ENCODE assay signal across 12 cellular contexts in genomic region chr15:76991741-76992645, GRCh38. TPM values are rescaled to one million over a fixed set of nuclear protein-coding genes. Genes with fewer than 3 reads are reported as not detected.
DNase-seq lines count a peak whose midpoint lies in the region; ATAC-seq lines count a peak whose summit lies in the region.
"Had no signal": no experiment of that assay in that cellular context is flagged by ENCODE, and none has a peak within 500 bp of the region (broad histone marks: within the 10 kb centered on the region; RNA-seq: fewer than 3 reads in every experiment).

No MANE protein-coding gene starts in this region.

- no peaks in the 10 kb centered on the region for H3K27me3 Mint-ChIP-seq in activated CD4-positive, alpha-beta T cell treated with anti-CD3 and anti-CD28 coated beads, Interleukin-2, amount 10 ng/mL, durations not matched to agents 24 days and 14 days
- H3K27me3 Mint-ChIP-seq in IgD-negative memory B cell, result no peaks in the 10 kb centered on the region
- no peaks in the 10 kb centered on the region for H3K27me3 Mint-ChIP-seq in activated CD8-positive, alpha-beta memory T cell treated with anti-CD3 and anti-CD28 coated beads, Interleukin-2, amount 10 ng/mL, durations not matched to agents 7 days and 5 days

- H3K27ac Mint-ChIP-seq in activated CD4-positive, alpha-beta T cell treated with anti-CD3 and anti-CD28 coated beads, Interleukin-2, amount 10 ng/mL, durations not matched to agents 24 days and 14 days, result peak overlapping the region; percentile 96
- H3K27ac Mint-ChIP-seq in IgD-negative memory B cell, result peak overlapping the region in 2 of 3 donors; percentile 40 to 65
- peak overlapping the region; percentile 55 for H3K27ac Mint-ChIP-seq in activated CD8-positive, alpha-beta memory T cell treated with anti-CD3 and anti-CD28 coated beads, Interleukin-2, amount 10 ng/mL, durations not matched to agents 7 days and 5 days

- no peak overlapping the region for H3K4me3 Mint-ChIP-seq in activated CD4-positive, alpha-beta T cell treated with anti-CD3 and anti-CD28 coated beads, Interleukin-2, amount 10 ng/mL, durations not matched to agents 24 days and 14 days
- peak overlapping the region in 1 of 4 donors; percentile 48 for H3K4me3 Mint-ChIP-seq in IgD-negative memory B cell
- H3K4me3 Mint-ChIP-seq in activated CD8-positive, alpha-beta memory T cell treated with anti-CD3 and anti-CD28 coated beads, Interleukin-2, amount 10 ng/mL, durations not matched to agents 7 days and 5 days, result no peak overlapping the region

- H3K4me1 Mint-ChIP-seq in activated CD4-positive, alpha-beta T cell treated with anti-CD3 and anti-CD28 coated beads, Interleukin-2, amount 10 ng/mL, durations not matched to agents 24 days and 14 days, result peaks cover 56% of the 10 kb centered on the region
- H3K4me1 Mint-ChIP-seq in IgD-negative memory B cell, result peaks cover 38 to 48% (median 40%) of the 10 kb centered on the region in 3 donors
- peaks cover 61% of the 10 kb centered on the region for H3K4me1 Mint-ChIP-seq in activated CD8-positive, alpha-beta memory T cell treated with anti-CD3 and anti-CD28 coated beads, Interleukin-2, amount 10 ng/mL, durations not matched to agents 7 days and 5 days

- H3K9me3 Mint-ChIP-seq in activated CD4-positive, alpha-beta T cell treated with anti-CD3 and anti-CD28 coated beads, Interleukin-2, amount 10 ng/mL, durations not matched to agents 24 days and 14 days, result no peaks in the 10 kb centered on the region
- no peaks in the 10 kb centered on the region for H3K9me3 Mint-ChIP-seq in IgD-negative memory B cell
- no peaks in the 10 kb centered on the region for H3K9me3 Mint-ChIP-seq in activated CD8-positive, alpha-beta memory T cell treated with anti-CD3 and anti-CD28 coated beads, Interleukin-2, amount 10 ng/mL, durations not matched to agents 7 days and 5 days (ENCODE audit: low read depth)

- no peak for DNase-seq in activated CD4-positive, alpha-beta T cell treated with anti-CD3 and anti-CD28 coated beads, Interleukin-2, amount 10 ng/mL, durations not matched to agents 24 days and 14 days
- no peak for DNase-seq in activated CD4-positive, alpha-beta T cell treated with anti-CD3 and anti-CD28 coated beads for 1 hour
- peak; percentile 30 for DNase-seq in activated CD8-positive, alpha-beta memory T cell treated with anti-CD3 and anti-CD28 coated beads, Interleukin-2, amount 10 ng/mL, durations not matched to agents 7 days and 5 days
- DNase-seq in pons (ENCODE audit: low spot score), result peak; percentile 51
- DNase-seq in NCI-H2196 treated with DMSO at 0.1 percent for 48 hours (lab: John Stamatoyannopoulos, UW; ENCODE audit: unreplicated experiment), result no peak
- DNase-seq in NCI-H774 (lab: John Stamatoyannopoulos, UW), result no peak
- no peak for DNase-seq in NCI-H226
- DNase-seq: DMS79, NCI-H446 treated with DMSO at 0.1 percent for 48 hours had no signal

- peaks cover 12% of the 10 kb centered on the region for H3K36me3 Mint-ChIP-seq in activated CD4-positive, alpha-beta T cell treated with anti-CD3 and anti-CD28 coated beads, Interleukin-2, amount 10 ng/mL, durations not matched to agents 24 days and 14 days (ENCODE audit: low read depth)
- no peaks in the 10 kb centered on the region for H3K36me3 Mint-ChIP-seq in IgD-negative memory B cell
- peaks cover 14% of the 10 kb centered on the region for H3K36me3 Mint-ChIP-seq in activated CD8-positive, alpha-beta memory T cell treated with anti-CD3 and anti-CD28 coated beads, Interleukin-2, amount 10 ng/mL, durations not matched to agents 7 days and 5 days

- CTCF ChIA-PET in activated CD8-positive, alpha-beta memory T cell treated with anti-CD3 and anti-CD28 coated beads, Interleukin-2, amount 10 ng/mL, durations not matched to agents 7 days and 5 days (lab: Charles Lee), result interaction anchor here (0.6 to 1.7 kb wide), 2 partner anchors 14 to 19 kb away, joined by 4 read pairs; no protein-coding TSS in a partner anchor

- no peak for ATAC-seq in activated CD8-positive, alpha-beta memory T cell treated with anti-CD3 and anti-CD28 coated beads, Interleukin-2, amount 10 ng/mL, durations not matched to agents 7 days and 5 days

- intact Hi-C loops in activated CD4-positive, alpha-beta T cell treated with anti-CD3 and anti-CD28 coated beads, Interleukin-2, amount 10 ng/mL, durations not matched to agents 24 days and 14 days (cut with micrococcal nuclease), result no loop called here

RNA-seq across cellular contexts. Expression of gene PSTPIP1, which starts 2.9 kb away (rescaled TPM):
- total RNA-seq in activated CD4-positive, alpha-beta T cell treated with anti-CD3 and anti-CD28 coated beads, Interleukin-2, amount 10 ng/mL, durations not matched to agents 24 days and 14 days, result 182 and 186 TPM in 2 replicates
- 37.3 TPM for polyA plus RNA-seq in IgD-negative memory B cell
- total RNA-seq in activated CD8-positive, alpha-beta memory T cell treated with anti-CD3 and anti-CD28 coated beads, Interleukin-2, amount 10 ng/mL, durations not matched to agents 7 days and 5 days, result 100 to 1,000 TPM; 157 to 255 TPM
- total RNA-seq: epithelial cell of proximal tubule, osteocyte had no signal

Comparison
In these comparisons a context has a peak if more than half of its experiments do, and no peak if none do; other contexts are left out.
1. DNase-seq: peak in activated CD8-positive, alpha-beta memory T cell treated with anti-CD3 and anti-CD28 coated beads, Interleukin-2, amount 10 ng/mL, durations not matched to agents 7 days and 5 days (single experiment) and pons (single experiment); none in activated CD4-positive, alpha-beta T cell treated with anti-CD3 and anti-CD28 coated beads, Interleukin-2, amount 10 ng/mL, durations not matched to agents 24 days and 14 days (single experiment), activated CD4-positive, alpha-beta T cell treated with anti-CD3 and anti-CD28 coated beads for 1 hour (single experiment), NCI-H2196 treated with DMSO at 0.1 percent for 48 hours (single experiment), NCI-H774 (single experiment) and NCI-H226 (single experiment).
2. Peak in every context shown above with its lines, with median percentiles within 50 percentile points of each other: H3K27ac Mint-ChIP-seq.